ENCODE assay signal across 10 cellular contexts in the genomic region with DNA sequence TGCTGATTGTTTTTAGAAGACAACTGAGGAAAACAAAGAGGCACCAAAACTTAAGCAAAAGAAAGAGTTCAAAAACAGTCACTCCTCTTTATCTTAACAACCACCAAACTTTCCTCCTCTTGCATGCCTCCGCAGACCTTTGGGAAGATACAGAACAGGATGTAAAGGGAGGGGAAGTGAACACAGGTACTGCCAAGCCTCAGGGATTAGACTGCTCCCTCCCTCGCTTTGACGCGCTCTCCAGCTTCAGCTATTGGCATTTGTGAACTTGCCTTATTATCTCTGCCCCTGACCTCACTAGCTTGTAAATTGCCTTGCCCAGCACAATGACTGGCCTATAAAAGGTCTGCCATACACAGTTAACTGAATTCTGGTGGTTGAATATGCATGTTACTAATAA. TPM values are rescaled to one million over a fixed set of nuclear protein-coding genes. Genes with fewer than 3 reads are reported as not detected.
DNase-seq lines count a peak whose midpoint lies in the region; ATAC-seq, FAIRE-seq and TF ChIP-seq lines count a peak whose summit lies in the region.
"Had no signal": no experiment of that assay in that cellular context is flagged by ENCODE, and none has a peak within 500 bp of the region (broad histone marks: within the 10 kb centered on the region; RNA-seq: fewer than 3 reads in every experiment).

No MANE protein-coding gene starts in this region.

- no TSS peak for BruUV-seq in PC-9 (replicated peaks; lab: Mats Ljungman, UMichigan)

- H3K79me2 ChIP-seq in PC-9 (ENCODE audit: low read depth) (peaks cover under 1% of the 10 kb centered on the region; the same call in 1 of the 2 replicates), osteoblast (ENCODE audit: insufficient read depth, low read length) (peaks cover under 1% of the 10 kb centered on the region)

- H3F3A ChIP-seq in PC-9 (ENCODE audit: insufficient read depth, low read depth): peaks cover 38% of the 10 kb centered on the region; the same call in 1 of the 2 replicates

- H3K9me2 ChIP-seq in PC-9 (ENCODE audit: insufficient read depth): no peaks in the 10 kb centered on the region

- H2AFZ ChIP-seq in PC-9 (no peak overlapping the region), osteoblast (ENCODE audit: low read length) (no peak overlapping the region)

- intact Hi-C loops in PC-9 (cut with micrococcal nuclease; ENCODE audit: unreplicated experiment): loop anchor here (1.0 to 2.0 kb wide), 7 partner anchors 36 to 298 kb away; no protein-coding TSS in a partner anchor

- H3K4me1 ChIP-seq in A549: peaks cover 46% of the 10 kb centered on the region
- H3K4me1 ChIP-seq in PC-9 (replicated peaks; ENCODE audit: insufficient read depth): peaks cover 46% of the 10 kb centered on the region
- peaks cover 11% of the 10 kb centered on the region for H3K4me1 ChIP-seq in foreskin keratinocyte
- H3K4me1 ChIP-seq in osteoblast (ENCODE audit: insufficient read depth, low read length): peaks cover 25% of the 10 kb centered on the region

- DNase-seq in A549 (ENCODE audit: low read depth in 1 of 2, low spot score in 1 of 2): no peak
- DNase-seq in PC-9: no peak
- peak; percentile 21 to 36 for DNase-seq in foreskin keratinocyte
- DNase-seq in osteoblast (ENCODE audit: insufficient read length, low spot score, missing footprints): no peak
- no peak for DNase-seq in activated naive CD4-positive, alpha-beta T cell treated with anti-CD3 and anti-CD28 coated beads, Interleukin-2, amount 10 ng/mL, durations not matched to agents 7 days and 5 days
- no peak for DNase-seq in stimulated activated naive CD8-positive, alpha-beta T cell treated with anti-CD3 and anti-CD28 coated beads, Interleukin-15, amount 100 ng/mL, for 72 hours
- DNase-seq in NCI-H1436 treated with DMSO at 0.1 percent for 48 hours (lab: John Stamatoyannopoulos, UW): no peak
- no peak for DNase-seq in NCI-H510A (lab: John Stamatoyannopoulos, UW)

- ATAC-seq in A549 (no peak), foreskin keratinocyte (no peak)
- no peak for ATAC-seq in stimulated activated naive CD8-positive, alpha-beta T cell treated with anti-CD3 and anti-CD28 coated beads, Interleukin-15, amount 100 ng/mL, for 72 hours

- H3K9me3 Mint-ChIP-seq in activated naive CD4-positive, alpha-beta T cell treated with anti-CD3 and anti-CD28 coated beads, Interleukin-2, amount 10 ng/mL, durations not matched to agents 7 days and 5 days: no peaks in the 10 kb centered on the region
- peaks cover 4 to 7% of the 10 kb centered on the region in 2 donors for H3K9me3 Mint-ChIP-seq in stimulated activated naive CD8-positive, alpha-beta T cell treated with anti-CD3 and anti-CD28 coated beads, Interleukin-15, amount 100 ng/mL, for 72 hours

- H3K27me3 Mint-ChIP-seq in activated naive CD4-positive, alpha-beta T cell treated with anti-CD3 and anti-CD28 coated beads, Interleukin-2, amount 10 ng/mL, durations not matched to agents 7 days and 5 days: peaks cover 12% of the 10 kb centered on the region
- no peaks in the 10 kb centered on the region for H3K27me3 Mint-ChIP-seq in stimulated activated naive CD8-positive, alpha-beta T cell treated with anti-CD3 and anti-CD28 coated beads, Interleukin-15, amount 100 ng/mL, for 72 hours
- H3K27me3 Mint-ChIP-seq: activated naive CD8-positive, alpha-beta T cell had no signal

- no peak for TF ChIP-seq POLR2A in A549 (IDR thresholded peaks at IDR 0.05; ENCODE audit: low read length)

- no peaks in the 10 kb centered on the region for H3K9me3 ChIP-seq in A549
- H3K9me3 ChIP-seq in PC-9 (ENCODE audit: insufficient read depth, low read depth): no peaks in the 10 kb centered on the region
- H3K9me3 ChIP-seq in osteoblast (ENCODE audit: low read depth, low read length): no peaks in the 10 kb centered on the region
- H3K9me3 ChIP-seq: tibial artery had no signal

- H3K4me3 Mint-ChIP-seq in activated naive CD4-positive, alpha-beta T cell treated with anti-CD3 and anti-CD28 coated beads, Interleukin-2, amount 10 ng/mL, durations not matched to agents 7 days and 5 days: no peak overlapping the region
- H3K4me3 Mint-ChIP-seq in stimulated activated naive CD8-positive, alpha-beta T cell treated with anti-CD3 and anti-CD28 coated beads, Interleukin-15, amount 100 ng/mL, for 72 hours: no peak overlapping the region
- H3K4me3 Mint-ChIP-seq: activated naive CD8-positive, alpha-beta T cell had no signal

- TF ChIP-seq EP300 in A549 (IDR thresholded peaks at IDR 0.05): no peak

- H3K4me2 ChIP-seq in A549 (peak overlapping the region; percentile 64), PC-9 (peak overlapping the region; percentile 66), osteoblast (ENCODE audit: insufficient read depth, low read length) (peak overlapping the region; percentile 8)

- no peak overlapping the region for H3K27ac Mint-ChIP-seq in activated naive CD4-positive, alpha-beta T cell treated with anti-CD3 and anti-CD28 coated beads, Interleukin-2, amount 10 ng/mL, durations not matched to agents 7 days and 5 days
- H3K27ac Mint-ChIP-seq in stimulated activated naive CD8-positive, alpha-beta T cell treated with anti-CD3 and anti-CD28 coated beads, Interleukin-15, amount 100 ng/mL, for 72 hours: no peak overlapping the region

- H3K27ac ChIP-seq in A549: peak overlapping the region; percentile 83 to 86
- peak overlapping the region; percentile 45 for H3K27ac ChIP-seq in PC-9
- peak overlapping the region; percentile 29 for H3K27ac ChIP-seq in foreskin keratinocyte
- no peak overlapping the region for H3K27ac ChIP-seq in osteoblast (ENCODE audit: low read depth, low read length)

- H3K36me3 ChIP-seq in PC-9 (ENCODE audit: low read depth) (no peaks in the 10 kb centered on the region), osteoblast (ENCODE audit: insufficient read depth, low read length) (no peaks in the 10 kb centered on the region)
- H3K36me3 ChIP-seq: tibial artery had no signal

- TF ChIP-seq RAD21 in A549 (conservative IDR thresholded peaks at IDR 0.05 in 1 of 2, IDR thresholded peaks at IDR 0.05 in 1 of 2): no peak

- CTCF ChIA-PET in A549 (lab: Yijun Ruan, JAX): interaction anchor here (0.6 to 20.2 kb wide), 92 partner anchors 11 to 328 kb away, joined by 3 to 429 read pairs (median 5); partner anchors contain the start of genes ENAH, EPHX1 and TMEM63A
- CTCF ChIA-PET in PC-9 (lab: Charles Lee): interaction anchor here (0.6 to 1.5 kb wide), 14 partner anchors 37 to 338 kb away, joined by 3 to 11 read pairs (median 4); no protein-coding TSS in a partner anchor
- CTCF ChIA-PET in activated naive CD4-positive, alpha-beta T cell treated with anti-CD3 and anti-CD28 coated beads, Interleukin-2, amount 10 ng/mL, durations not matched to agents 7 days and 5 days (lab: Charles Lee): interaction anchor here (0.6 to 4.7 kb wide), 7 partner anchors 12 to 487 kb away, joined by 3 to 33 read pairs (median 4); no protein-coding TSS in a partner anchor

- 88% methylated on average over 4 of the region's 4 CpGs for WGBS in A549 (ENCODE audit: missing lambda C conversion rate)

- H3K4me3 ChIP-seq in A549 (no peak overlapping the region), PC-9 (no peak overlapping the region), osteoblast (ENCODE audit: insufficient read depth, low read length) (no peak overlapping the region)
- H3K4me3 ChIP-seq: tibial artery had no signal

- H4K20me1 ChIP-seq in PC-9 (ENCODE audit: insufficient read depth) (no peaks in the 10 kb centered on the region), osteoblast (ENCODE audit: insufficient read depth, low read length) (no peaks in the 10 kb centered on the region)

- POLR2A ChIA-PET in A549 (lab: Yijun Ruan, JAX): interaction anchor here (0.7 to 2.5 kb wide), 3 partner anchors 37 to 120 kb away, joined by 3 to 12 read pairs (median 12); partner anchors contain the start of gene ENAH
- POLR2A ChIA-PET in PC-9 (lab: Charles Lee; ENCODE audit: unreplicated experiment): interaction anchor here (0.6 to 1.2 kb wide), 2 partner anchors 117 to 118 kb away, joined by 4 read pairs; no protein-coding TSS in a partner anchor

- TF ChIP-seq CTCF in A549 (IDR thresholded peaks at IDR 0.05) (no peak), PC-9 (conservative IDR thresholded peaks at IDR 0.05) (no peak), foreskin keratinocyte (conservative IDR thresholded peaks at IDR 0.05) (no peak), osteoblast (IDR thresholded peaks at IDR 0.05; ENCODE audit: extremely low read depth, low read depth, low read length) (no peak)

- FAIRE-seq in A549 (lab: Jason Lieb, UNC): no peak

- no peaks in the 10 kb centered on the region for H3K27me3 ChIP-seq in PC-9 (ENCODE audit: insufficient read depth, low read depth)
- no peaks in the 10 kb centered on the region for H3K27me3 ChIP-seq in foreskin keratinocyte
- no peaks in the 10 kb centered on the region for H3K27me3 ChIP-seq in osteoblast (ENCODE audit: insufficient read depth, low read length)
- H3K27me3 ChIP-seq: tibial artery had no signal

- H3K36me3 Mint-ChIP-seq in activated naive CD4-positive, alpha-beta T cell treated with anti-CD3 and anti-CD28 coated beads, Interleukin-2, amount 10 ng/mL, durations not matched to agents 7 days and 5 days: no peaks in the 10 kb centered on the region

- H3K4me1 Mint-ChIP-seq in activated naive CD4-positive, alpha-beta T cell treated with anti-CD3 and anti-CD28 coated beads, Interleukin-2, amount 10 ng/mL, durations not matched to agents 7 days and 5 days: no peaks in the 10 kb centered on the region
- peaks cover 6% of the 10 kb centered on the region for H3K4me1 Mint-ChIP-seq in stimulated activated naive CD8-positive, alpha-beta T cell treated with anti-CD3 and anti-CD28 coated beads, Interleukin-15, amount 100 ng/mL, for 72 hours

TF ChIP-seq in A549, 52 proteins besides CTCF, POLR2A, EP300 and RAD21 (continues in another document):
- no peak for TF ChIP-seq MYC (IDR thresholded peaks at IDR 0.05; ENCODE audit: borderline replicate concordance, low read length)
- no peak for TF ChIP-seq KDM5A (IDR thresholded peaks at IDR 0.05)

RNA-seq across cellular contexts. Expression of gene SRP9, which starts 4.8 kb away (rescaled TPM):
- polyA plus RNA-seq in A549 (2011; rRNA removed): 512 and 629 TPM in 2 replicates
- polyA plus RNA-seq in A549 (2012; cell fraction: cytosol; rRNA removed): 172 and 189 TPM in 2 replicates
- 80.1 and 189 TPM in 2 replicates for polyA plus RNA-seq in A549 (2012; cell fraction: nucleus; rRNA removed)
- polyA plus RNA-seq in A549 (2017; fragmentation: RNase III; extraction: RNeasy Plus Mini Kit Qiagen cat#74134 plus additional on column Dnase treatment): 341 to 356 TPM (median 352 TPM) in 3 replicates
- polyA minus RNA-seq in A549 (2011; rRNA and poly(A)+ RNA removed): 144 and 217 TPM in 2 replicates
- 291 and 406 TPM in 2 replicates for total RNA-seq in PC-9 (2021)
- 276 and 283 TPM in 2 replicates for total RNA-seq in foreskin keratinocyte
- polyA plus RNA-seq in foreskin keratinocyte: 220 and 259 TPM in 2 replicates
- 174 and 178 TPM in 2 replicates for total RNA-seq in osteoblast

RNA-seq across cellular contexts. Expression of gene EPHX1, which starts 37.1 kb away (rescaled TPM):
- polyA plus RNA-seq in A549 (2011; rRNA removed) (150 and 212 TPM in 2 replicates), A549 (2017; fragmentation: RNase III; extraction: RNeasy Plus Mini Kit Qiagen cat#74134 plus additional on column Dnase treatment) (195 to 279 TPM (median 252 TPM) in 3 replicates), foreskin keratinocyte (5.4 and 6.3 TPM in 2 replicates)
- polyA plus RNA-seq in A549 (2012; cell fraction: cytosol; rRNA removed): 144 and 155 TPM in 2 replicates
- 129 and 138 TPM in 2 replicates for polyA plus RNA-seq in A549 (2012; cell fraction: nucleus; rRNA removed)
- 117 and 122 TPM in 2 replicates for polyA minus RNA-seq in A549 (2011; rRNA and poly(A)+ RNA removed)
- total RNA-seq in PC-9 (2021) (288 and 313 TPM in 2 replicates), foreskin keratinocyte (3.1 and 3.8 TPM in 2 replicates), osteoblast (67.0 and 77.2 TPM in 2 replicates)

Comparison
In these comparisons a context has a peak if more than half of its experiments do, and no peak if none do; other contexts are left out.
1. DNase-seq: peak in foreskin keratinocyte (2 of 2); none in A549 (0 of 2), PC-9 (0 of 2), osteoblast (single experiment), activated naive CD4-positive, alpha-beta T cell treated with anti-CD3 and anti-CD28 coated beads, Interleukin-2, amount 10 ng/mL, durations not matched to agents 7 days and 5 days (single experiment), stimulated activated naive CD8-positive, alpha-beta T cell treated with anti-CD3 and anti-CD28 coated beads, Interleukin-15, amount 100 ng/mL, for 72 hours (0 of 2), NCI-H1436 treated with DMSO at 0.1 percent for 48 hours (single experiment) and NCI-H510A (single experiment).
2. H3K4me2 ChIP-seq: peak in every context shown above with its lines; median percentile 66 in PC-9; 64 in A549; 8 in osteoblast.
3. RNA of gene EPHX1, which starts 37.1 kb away (total RNA-seq): 288 to 313 TPM in PC-9 and 67.0 to 77.2 TPM in osteoblast; 3.1 to 3.8 TPM in foreskin keratinocyte; every median in the first group is over 10 times any median in the second.